9 cellular contexts compared by ENCODE assay signal in genomic region chr1:201385299-201385891, GRCh38. TPM values are rescaled to one million over a fixed set of nuclear protein-coding genes. Genes with fewer than 3 reads are reported as not detected.
A peak's percentile ranks its signal among the peaks of the same experiment; 100 is the strongest.
DNase-seq lines count a peak whose midpoint lies in the region; ATAC-seq, FAIRE-seq and TF ChIP-seq lines count a peak whose summit lies in the region.
"Had no signal": no experiment of that assay in that cellular context is flagged by ENCODE, and none has a peak within 500 bp of the region (broad histone marks: within the 10 kb centered on the region; RNA-seq: fewer than 3 reads in every experiment).

No MANE protein-coding gene starts in this region.

- H3K36me3 Mint-ChIP-seq in Calu3 (ENCODE audit: insufficient read depth, unreplicated experiment) = peaks cover 89% of the 10 kb centered on the region
- no peaks in the 10 kb centered on the region for H3K36me3 Mint-ChIP-seq in stimulated activated naive B cell treated with anti-CD40 and anti-IgM and Interleukin-4, amounts not matched to agents 10 μg/mL and 1 μg/mL and 100 μg/mL, for 72 hours

- H4K91ac ChIP-seq in IMR-90 (ENCODE audit: insufficient read depth, low read depth, low read length) = peak overlapping the region; percentile 96

- WGBS in IMR-90 (ENCODE audit: extremely low coverage in 2 of 2, insufficient read length in 1 of 2), 2 experiments = 80% methylated on average over 1 of the region's 8 CpGs; no CpG with 5 or more reads in 1 of the 2 experiments
- 18% methylated on average over 8 of the region's 8 CpGs for WGBS in GM12878 (ENCODE audit: insufficient coverage, insufficient replicate concordance, low lambda C conversion rate, missing lambda C conversion rate)

- FAIRE-seq in GM12878 (lab: Jason Lieb, UNC) = peak; percentile 65

- no peaks in the 10 kb centered on the region for H3K27me3 Mint-ChIP-seq in Calu3 (ENCODE audit: unreplicated experiment)
- H3K27me3 Mint-ChIP-seq in stimulated activated naive B cell treated with anti-CD40 and anti-IgM and Interleukin-4, amounts not matched to agents 10 μg/mL and 1 μg/mL and 100 μg/mL, for 72 hours = peaks cover 46 to 47% of the 10 kb centered on the region in 2 donors

- peaks cover 20% of the 10 kb centered on the region for H3K4me1 ChIP-seq in IMR-90 (ENCODE audit: control insufficient read depth, insufficient read depth, low read length)
- H3K4me1 ChIP-seq in GM12878 (ENCODE audit: control insufficient read depth, insufficient read depth, low read length) = no peaks in the 10 kb centered on the region

- TF ChIP-seq EP300 in GM12878 (IDR thresholded peaks at IDR 0.05; ENCODE audit: borderline replicate concordance in 1 of 2, control insufficient read depth in 1 of 2, low read depth in 2 of 2, low read length in 2 of 2) = no peak

- H3K27me3 ChIP-seq in IMR-90 (ENCODE audit: control insufficient read depth, insufficient read depth, low read length) (peaks cover under 1% of the 10 kb centered on the region), GM12878 (replicated peaks in 1 of 2; ENCODE audit: control insufficient read depth in 2 of 2, insufficient read depth in 2 of 2, low read length in 1 of 2) (no peaks in the 10 kb centered on the region; a peak in 1 of 4 replicates)

- RAD21 ChIA-PET in GM12878 (lab: Charles Lee; ENCODE audit: unreplicated experiment) = interaction anchor here (1.0 to 17.4 kb wide), 12 partner anchors 9 to 127 kb away, joined by 3 to 340 read pairs (median 8); partner anchors contain the start of gene TNNI1

- peaks cover 21% of the 10 kb centered on the region for H3K9me1 ChIP-seq in IMR-90 (ENCODE audit: insufficient read depth, low read length)

- dilution Hi-C loops in IMR-90 (cut with HindIII; ENCODE audit: low sequenced_read_pairs, unreplicated experiment) = no loop called here

- peak overlapping the region; percentile 33 for H3K27ac Mint-ChIP-seq in Calu3 (ENCODE audit: unreplicated experiment)
- no peak overlapping the region for H3K27ac Mint-ChIP-seq in stimulated activated naive B cell treated with anti-CD40 and anti-IgM and Interleukin-4, amounts not matched to agents 10 μg/mL and 1 μg/mL and 100 μg/mL, for 72 hours

- peak overlapping the region; percentile 96 for H2BK20ac ChIP-seq in IMR-90 (ENCODE audit: low read depth, low read length)

- H3K4me1 Mint-ChIP-seq in Calu3 (ENCODE audit: low read depth, unreplicated experiment) = peaks cover 18% of the 10 kb centered on the region
- peaks cover 0 to 4% of the 10 kb centered on the region in 2 donors for H3K4me1 Mint-ChIP-seq in stimulated activated naive B cell treated with anti-CD40 and anti-IgM and Interleukin-4, amounts not matched to agents 10 μg/mL and 1 μg/mL and 100 μg/mL, for 72 hours

- in situ Hi-C loops in IMR-90 (cut with MboI; ENCODE audit: low sequenced_read_pairs) = no loop called here
- in situ Hi-C loops in GM12878 (cut with MboI) = no loop called here

- H3K4me3 Mint-ChIP-seq in Calu3 (ENCODE audit: low read depth, unreplicated experiment) = no peak overlapping the region
- H3K4me3 Mint-ChIP-seq in stimulated activated naive B cell treated with anti-CD40 and anti-IgM and Interleukin-4, amounts not matched to agents 10 μg/mL and 1 μg/mL and 100 μg/mL, for 72 hours = no peak overlapping the region

- H3K14ac ChIP-seq in IMR-90 (replicated peaks; ENCODE audit: low read depth, low read length) = 0 out of 2 replicates have a peak overlapping the region, but pooled peaks have one; percentile 61

- H2AK5ac ChIP-seq in IMR-90 (ENCODE audit: low read depth, low read length) = peak overlapping the region; percentile 96

- no peak for TF ChIP-seq POLR2A in IMR-90 (IDR thresholded peaks at IDR 0.05; ENCODE audit: low read depth, low read length)
- TF ChIP-seq POLR2A in GM12878 (IDR thresholded peaks at IDR 0.05; ENCODE audit: low read depth, low read length) = no peak

- H2BK120ac ChIP-seq in IMR-90 (ENCODE audit: low read depth, low read length) = peak overlapping the region; percentile 98

- H3K9me3 ChIP-seq in IMR-90 (ENCODE audit: control insufficient read depth, insufficient read depth, low read length) = no peaks in the 10 kb centered on the region
- H3K9me3 ChIP-seq in GM12878 (replicated peaks; ENCODE audit: control insufficient read depth, insufficient read depth, low read length) = no peaks in the 10 kb centered on the region
- H3K9me3 ChIP-seq: neutrophil had no signal

- H3K36me3 ChIP-seq in IMR-90 (ENCODE audit: control insufficient read depth, insufficient read depth, low read length) (no peaks in the 10 kb centered on the region), GM12878 (ENCODE audit: control insufficient read depth in 2 of 2, insufficient read depth in 2 of 2, low read length in 1 of 2) (no peaks in the 10 kb centered on the region)
- H3K36me3 ChIP-seq: neutrophil had no signal

- CTCF ChIA-PET in Calu3 (lab: Charles Lee) (interaction anchor here (0.8 to 2.4 kb wide), 7 partner anchors 9 to 128 kb away, joined by 3 to 14 read pairs (median 5); no protein-coding TSS in a partner anchor), IMR-90 (lab: Yijun Ruan, JAX) (interaction anchor here (1.0 to 1.1 kb wide), 2 partner anchors 9 to 50 kb away, joined by 3 to 4 read pairs; no protein-coding TSS in a partner anchor), GM12878 (lab: Yijun Ruan, JAX) (interaction anchor here (0.7 to 17.8 kb wide), 22 partner anchors 9 to 370 kb away, joined by 3 to 623 read pairs (median 6); partner anchors contain the start of genes PHLDA3 and TNNI1)

- intact Hi-C loops in Calu3 (cut with micrococcal nuclease; ENCODE audit: unreplicated experiment) (loop anchor here (2.0 kb wide), 1 partner anchor 23 kb away; no protein-coding TSS in a partner anchor), IMR-90 (cut with micrococcal nuclease) (loop anchor here (10.0 kb wide), 1 partner anchor 1941 kb away; no protein-coding TSS in a partner anchor), GM12878 (cut with micrococcal nuclease; ENCODE audit: unreplicated experiment) (loop anchor here (1.0 kb wide), 1 partner anchor 23 kb away; no protein-coding TSS in a partner anchor)

- H3K79me1 ChIP-seq in IMR-90 (ENCODE audit: low read depth in 1 of 2, low read length in 2 of 2) = peaks cover 0 to 3% of the 10 kb centered on the region in 2 experiments; a peak in 1 of 4 replicates

- H3K4me2 ChIP-seq in IMR-90 (ENCODE audit: low read depth, low read length) (no peak overlapping the region), GM12878 (ENCODE audit: control insufficient read depth, insufficient read depth) (no peak overlapping the region)

- SMC1A ChIA-PET in GM12878 (lab: Charles Lee; ENCODE audit: uncharacterized antibody, unreplicated experiment) = interaction anchor here (1.1 to 19.4 kb wide), 13 partner anchors 10 to 127 kb away, joined by 3 to 374 read pairs (median 8); partner anchors contain the start of genes PHLDA3 and TNNI1

- no peak overlapping the region for H4K5ac ChIP-seq in IMR-90 (ENCODE audit: low read depth, low read length)

- DNase-seq in Calu3 = peak; percentile 93
- DNase-seq in IMR-90 = peak; percentile 19
- peak; percentile 81 for DNase-seq in RPMI8226
- DNase-seq in GM12878 (ENCODE audit: low read depth, low spot score) = no peak
- peak; percentile 81 for DNase-seq in kidney tubule cell (ENCODE audit: low spot score)
- DNase-seq in stimulated activated naive B cell treated with anti-CD40 and anti-IgM and Interleukin-4, amounts not matched to agents 10 μg/mL and 1 μg/mL and 100 μg/mL, for 72 hours = peak; percentile 26

- BruUV-seq in Calu3 (replicated peaks; lab: Mats Ljungman, UMichigan) (no TSS peak), IMR-90 (replicated peaks; lab: Mats Ljungman, UMichigan) (no TSS peak), GM12878 (replicated peaks; lab: Mats Ljungman, UMichigan) (no TSS peak)

- H3K18ac ChIP-seq in IMR-90 (ENCODE audit: low read depth, low read length) = peak overlapping the region; percentile 33; the same call in 1 of the 2 replicates

- peak overlapping the region; percentile 97 for H2AK9ac ChIP-seq in IMR-90 (replicated peaks; ENCODE audit: low read depth, low read length, poor library complexity)

- H3K9ac ChIP-seq in IMR-90 (ENCODE audit: low read depth, low read length) (no peak overlapping the region), GM12878 (ENCODE audit: control insufficient read depth, insufficient read depth, low read length) (no peak overlapping the region)

- H4K20me1 ChIP-seq in IMR-90 (ENCODE audit: insufficient read depth, low read length) (no peaks in the 10 kb centered on the region), GM12878 (ENCODE audit: control insufficient read depth, insufficient read depth) (no peaks in the 10 kb centered on the region)

- POLR2A ChIA-PET in IMR-90 (lab: Charles Lee; ENCODE audit: unreplicated experiment) (no interaction called here), GM12878 (lab: Charles Lee) (interaction anchor here (1.2 to 18.2 kb wide), 3 partner anchors 11 to 35 kb away, joined by 3 to 228 read pairs (median 13); no protein-coding TSS in a partner anchor)

- TF ChIP-seq CTCF in Calu3 (IDR thresholded peaks at IDR 0.05; ENCODE audit: unreplicated experiment) (peak; percentile 93), IMR-90 (conservative IDR thresholded peaks at IDR 0.05; ENCODE audit: low read depth, low read length) (peak; percentile 66), GM12878 (IDR thresholded peaks at IDR 0.05 in 2 of 3, conservative IDR thresholded peaks at IDR 0.05 in 1 of 3; ENCODE audit: control insufficient read depth in 2 of 3, extremely low read depth in 1 of 3, insufficient read depth in 1 of 3, low read depth in 3 of 3, low read length in 3 of 3) (peak; percentile 93 to 97 (median 96); a peak in 5 of 6 replicates)

- peak overlapping the region; percentile 95 for H3K4ac ChIP-seq in IMR-90 (ENCODE audit: low read depth, low read length)

- H3K23ac ChIP-seq in IMR-90 (ENCODE audit: low read depth, low read length) = 0 out of 2 replicates have a peak overlapping the region, but pooled peaks have one; percentile 20

- H3K4me3 ChIP-seq in IMR-90 (ENCODE audit: insufficient read depth, low read depth, low read length) = no peak overlapping the region
- no peak overlapping the region for H3K4me3 ChIP-seq in GM12878

- H3K27ac ChIP-seq in IMR-90 (ENCODE audit: insufficient read depth, low read length) (no peak overlapping the region), GM12878 (ENCODE audit: control insufficient read depth, insufficient read depth) (no peak overlapping the region)
- H3K27ac ChIP-seq: neutrophil had no signal

- H4K8ac ChIP-seq in IMR-90 (ENCODE audit: low read depth in 2 of 2, low read length in 2 of 2) = peak overlapping the region; percentile 55 to 96; a peak in 2 of 4 replicates

- H3K56ac ChIP-seq in IMR-90 (ENCODE audit: extremely low read depth, insufficient read depth, low read length) = no peak overlapping the region

- peak; percentile 58 for ATAC-seq in GM19328 (IDR thresholded peaks at IDR 0.05; ENCODE audit: unreplicated experiment)
- no peak for ATAC-seq in IMR-90 (ENCODE audit: low read depth)
- peak; percentile 99 for ATAC-seq in GM12878
- ATAC-seq in stimulated activated naive B cell treated with anti-CD40 and anti-IgM and Interleukin-4, amounts not matched to agents 10 μg/mL and 1 μg/mL and 100 μg/mL, for 72 hours (replicated peaks) = peak; percentile 85 to 93
- ATAC-seq in HG03571 (IDR thresholded peaks at IDR 0.05; ENCODE audit: unreplicated experiment) = no peak

- H3K79me2 ChIP-seq in GM12878 (ENCODE audit: control insufficient read depth, insufficient read depth, low read length) = no peaks in the 10 kb centered on the region

- H2AFZ ChIP-seq in IMR-90 (replicated peaks; ENCODE audit: low read length, poor library complexity) (peak overlapping the region; percentile 63), GM12878 (ENCODE audit: control insufficient read depth, low read depth, low read length) (no peak overlapping the region)

- peak; percentile 50 for TF ChIP-seq RAD21 in IMR-90 (IDR thresholded peaks at IDR 0.05; ENCODE audit: low read length)
- TF ChIP-seq RAD21 in GM12878 (IDR thresholded peaks at IDR 0.05; ENCODE audit: insufficient read depth, low read depth, low read length) = peak; percentile 78

- no peaks in the 10 kb centered on the region for H3K9me3 Mint-ChIP-seq in Calu3 (ENCODE audit: low read depth, unreplicated experiment)
- H3K9me3 Mint-ChIP-seq in stimulated activated naive B cell treated with anti-CD40 and anti-IgM and Interleukin-4, amounts not matched to agents 10 μg/mL and 1 μg/mL and 100 μg/mL, for 72 hours = no peaks in the 10 kb centered on the region

- peak overlapping the region; percentile 62; the same call in 2 of the 3 replicates for H2BK15ac ChIP-seq in IMR-90 (ENCODE audit: low read depth, low read length)

- no peak overlapping the region for H2BK5ac ChIP-seq in IMR-90 (ENCODE audit: low read depth, low read length, poor library complexity, severe bottlenecking)

RNA-seq across cellular contexts. Expression of gene TNNT2, which starts 7.9 kb away (rescaled TPM):
- total RNA-seq in Calu3 (2022) (1.4 and 2.2 TPM in 2 replicates), IMR-90 (2012; rRNA removed) (0.18 and 0.56 TPM in 2 replicates), GM12878 (2014; rRNA removed) (not detected in 2 replicates), GM12878 (2014; rRNA removed; fragmentation: Illumina TruSeq; extraction: Trizol) (not detected in 2 replicates), GM12878 (2021) (not detected in 2 replicates)
- polyA plus RNA-seq in IMR-90 (2012; rRNA removed) (1.2 TPM in 2 replicates), GM12878 (2011; rRNA removed) (not detected in 2 replicates), GM12878 (2014; fragmentation: Illumina TruSeq; extraction: Trizol) (not detected in 2 replicates), GM12878 (2014; fragmentation: Nextera tagmentation; extraction: Ambion mirVana) (not detected), GM12878 (2014; rRNA removed) (not detected in 2 replicates), GM12878 (2016; fragmentation: Nextera tagmentation; extraction: Ambion mirVana) (1 to 10 TPM in 1 of 2 experiments, not detected in 1; 2.2 TPM)
- 0.29 and 1.1 TPM in 2 replicates for polyA plus RNA-seq in IMR-90 (2012; cell fraction: cytosol; rRNA removed)
- polyA plus RNA-seq in IMR-90 (2012; cell fraction: nucleus; rRNA removed; ENCODE audit: low replicate concordance) = 1.0 and 2.0 TPM in 2 replicates
- not detected in 2 replicates for total RNA-seq in GM12878 (2013; cell fraction: nucleolus; rRNA removed)
- polyA plus RNA-seq in GM12878 (2011; ENCODE audit: low read depth) = not detected
- polyA plus RNA-seq in GM12878 (2011; cell fraction: cytosol; rRNA removed) = not detected in 2 replicates
- polyA plus RNA-seq in GM12878 (2011; cell fraction: nucleus; rRNA removed) = not detected in 2 replicates
- polyA plus RNA-seq in GM12878 (2012) = not detected in 2 replicates
- polyA minus RNA-seq in GM12878 (2011; rRNA and poly(A)+ RNA removed) = not detected in 2 replicates
- not detected in 2 replicates for polyA minus RNA-seq in GM12878 (2011; cell fraction: cytosol; rRNA and poly(A)+ RNA removed)
- polyA minus RNA-seq in GM12878 (2011; cell fraction: nucleus; rRNA and poly(A)+ RNA removed) = 0.19 TPM in 1 of 2 replicates, not detected in the other

RNA-seq across cellular contexts. Expression of gene LAD1, which starts 13.7 kb away (rescaled TPM):
- total RNA-seq in Calu3 (2022) = 209 and 244 TPM in 2 replicates
- total RNA-seq in IMR-90 (2012; rRNA removed) = under 0.01 TPM in 1 of 2 replicates, not detected in the other
- 0.07 and 0.09 TPM in 2 replicates for polyA plus RNA-seq in IMR-90 (2012; rRNA removed)
- polyA plus RNA-seq in IMR-90 (2012; cell fraction: cytosol; rRNA removed) = 0.02 TPM in 1 of 2 replicates, not detected in the other
- polyA plus RNA-seq in IMR-90 (2012; cell fraction: nucleus; rRNA removed; ENCODE audit: low replicate concordance) = 0.08 and 0.29 TPM in 2 replicates
- 0.40 and 0.91 TPM in 2 replicates for total RNA-seq in GM12878 (2013; cell fraction: nucleolus; rRNA removed)
- total RNA-seq in GM12878 (2014; rRNA removed) = 0.22 and 0.40 TPM in 2 replicates
- 0.18 and 0.40 TPM in 2 replicates for total RNA-seq in GM12878 (2014; rRNA removed; fragmentation: Illumina TruSeq; extraction: Trizol)
- 0.26 and 0.53 TPM in 2 replicates for total RNA-seq in GM12878 (2021)
- polyA plus RNA-seq in GM12878 (2011; ENCODE audit: low read depth) = 0.33 TPM
- polyA plus RNA-seq in GM12878 (2011; rRNA removed) = 0.05 TPM in 1 of 2 replicates, not detected in the other
- 0.09 TPM in 1 of 2 replicates, not detected in the other for polyA plus RNA-seq in GM12878 (2011; cell fraction: cytosol; rRNA removed)
- 0.07 TPM in 1 of 2 replicates, not detected in the other for polyA plus RNA-seq in GM12878 (2011; cell fraction: nucleus; rRNA removed)
- 0.31 and 0.77 TPM in 2 replicates for polyA plus RNA-seq in GM12878 (2012)
- 0.11 and 0.48 TPM in 2 replicates for polyA plus RNA-seq in GM12878 (2014; fragmentation: Illumina TruSeq; extraction: Trizol)
- polyA plus RNA-seq in GM12878 (2014; fragmentation: Nextera tagmentation; extraction: Ambion mirVana) = not detected
- polyA plus RNA-seq in GM12878 (2014; rRNA removed) = 0.32 and 0.80 TPM in 2 replicates
- under 1 TPM in 1 of 2 experiments, not detected in 1; 0.16 TPM for polyA plus RNA-seq in GM12878 (2016; fragmentation: Nextera tagmentation; extraction: Ambion mirVana)
- polyA minus RNA-seq in GM12878 (2011; rRNA and poly(A)+ RNA removed) = not detected in 2 replicates
- polyA minus RNA-seq in GM12878 (2011; cell fraction: cytosol; rRNA and poly(A)+ RNA removed) = not detected in 2 replicates
- not detected in 2 replicates for polyA minus RNA-seq in GM12878 (2011; cell fraction: nucleus; rRNA and poly(A)+ RNA removed)

RNA-seq across cellular contexts. Expression of gene TNNI1, which starts 36.1 kb away (rescaled TPM):
- total RNA-seq in Calu3 (2022) (not detected in 2 replicates), IMR-90 (2012; rRNA removed) (not detected in 2 replicates), GM12878 (2014; rRNA removed) (under 0.01 TPM in 1 of 2 replicates, not detected in the other), GM12878 (2014; rRNA removed; fragmentation: Illumina TruSeq; extraction: Trizol) (0.14 TPM in 1 of 2 replicates, not detected in the other), GM12878 (2021) (not detected in 2 replicates)
- polyA plus RNA-seq in IMR-90 (2012; rRNA removed) (not detected in 2 replicates), GM12878 (2011; rRNA removed) (0.41 and 0.50 TPM in 2 replicates), GM12878 (2014; fragmentation: Illumina TruSeq; extraction: Trizol) (not detected in 2 replicates), GM12878 (2014; fragmentation: Nextera tagmentation; extraction: Ambion mirVana) (under 1 TPM in 1 of 2 experiments, not detected in 1; 0.04 TPM), GM12878 (2014; rRNA removed) (0.39 TPM in 1 of 2 replicates, not detected in the other), GM12878 (2016; fragmentation: Nextera tagmentation; extraction: Ambion mirVana) (1 to 10 TPM in 1 of 2 experiments, under 1 TPM in 1; 0.20 to 1.0 TPM)
- polyA plus RNA-seq in IMR-90 (2012; cell fraction: cytosol; rRNA removed) = 0.02 TPM in 1 of 2 replicates, not detected in the other
- 0.20 and 0.45 TPM in 2 replicates for polyA plus RNA-seq in IMR-90 (2012; cell fraction: nucleus; rRNA removed; ENCODE audit: low replicate concordance)
- total RNA-seq in GM12878 (2013; cell fraction: nucleolus; rRNA removed) = 0.94 and 0.98 TPM in 2 replicates
- polyA plus RNA-seq in GM12878 (2011; ENCODE audit: low read depth) = not detected
- 0.60 and 0.87 TPM in 2 replicates for polyA plus RNA-seq in GM12878 (2011; cell fraction: cytosol; rRNA removed)
- polyA plus RNA-seq in GM12878 (2011; cell fraction: nucleus; rRNA removed) = 0.48 and 1.0 TPM in 2 replicates
- polyA plus RNA-seq in GM12878 (2012) = 0.45 TPM in 1 of 2 replicates, not detected in the other
- 0.44 and 0.67 TPM in 2 replicates for polyA minus RNA-seq in GM12878 (2011; rRNA and poly(A)+ RNA removed)
- 0.13 TPM in 1 of 2 replicates, not detected in the other for polyA minus RNA-seq in GM12878 (2011; cell fraction: cytosol; rRNA and poly(A)+ RNA removed)
- polyA minus RNA-seq in GM12878 (2011; cell fraction: nucleus; rRNA and poly(A)+ RNA removed) = 0.60 and 0.67 TPM in 2 replicates

Comparison
In these comparisons a context has a peak if more than half of its experiments do, and no peak if none do; other contexts are left out.
1. ATAC-seq: peak in GM19328 (single experiment), GM12878 (single experiment) and stimulated activated naive B cell treated with anti-CD40 and anti-IgM and Interleukin-4, amounts not matched to agents 10 μg/mL and 1 μg/mL and 100 μg/mL, for 72 hours (2 of 2); none in IMR-90 (single experiment) and HG03571 (single experiment).
2. RNA of gene LAD1, which starts 13.7 kb away (total RNA-seq): 209 to 244 TPM in Calu3; 0.18 to 0.91 TPM in GM12878 and under 0.01 TPM in IMR-90; every median in the first group is over 100 times any median in the second.
3. Peak in every context shown above with its lines, with median percentiles within 50 percentile points of each other: CTCF ChIP-seq.